Comparison of ENCODE assay signal across 1 cellular context in genomic region chr2:60516383-60516811, GRCh38.
TF ChIP-seq lines count a peak whose summit lies in the region.

No MANE protein-coding gene starts in this region.

TF ChIP-seq in K562, 482 proteins besides CTCF, POLR2A, EP300 and RAD21 (continued from another document):
- TF ChIP-seq YY1 (IDR thresholded peaks at IDR 0.05; ENCODE audit: borderline replicate concordance in 1 of 3, control insufficient read depth in 1 of 3, extremely low read depth in 1 of 3, insufficient read depth in 3 of 3, insufficient read length in 1 of 3, insufficient replicate concordance in 2 of 3, low read depth in 1 of 3, low read length in 2 of 3) (peak in 1 of 3 experiments; percentile 50), CREB1 (IDR thresholded peaks at IDR 0.05) (no peak), CREB1 (CRISPR knock-in tag; IDR thresholded peaks at IDR 0.05) (no peak), FOXA3 (CRISPR knock-in tag; conservative IDR thresholded peaks at IDR 0.05 in 1 of 2, IDR thresholded peaks at IDR 0.05 in 1 of 2) (no peak), ZNF133 (CRISPR knock-in tag; IDR thresholded peaks at IDR 0.05) (no peak), CSDE1 (IDR thresholded peaks at IDR 0.05) (no peak), JUND (IDR thresholded peaks at IDR 0.05; ENCODE audit: borderline replicate concordance, low read depth, low read length) (peak; percentile 64; the same call in 1 of the 2 replicates), JUND (tag; IDR thresholded peaks at IDR 0.05; ENCODE audit: borderline replicate concordance, low read depth, low read length) (peak; percentile 82), ZNF140 (CRISPR knock-in tag; IDR thresholded peaks at IDR 0.05) (no peak), HIVEP1 (CRISPR knock-in tag; IDR thresholded peaks at IDR 0.05) (no peak), ATF3 (IDR thresholded peaks at IDR 0.05) (peak; percentile 63), ATF3 (CRISPR knock-in tag; conservative IDR thresholded peaks at IDR 0.05) (no peak), TOE1 (IDR thresholded peaks at IDR 0.05; ENCODE audit: borderline replicate concordance) (no peak), TOE1 (CRISPR knock-in tag; IDR thresholded peaks at IDR 0.05; ENCODE audit: borderline replicate concordance, low read depth) (no peak), ZNF830 (CRISPR knock-in tag; IDR thresholded peaks at IDR 0.05) (no peak), CXXC5 (CRISPR knock-in tag; IDR thresholded peaks at IDR 0.05) (no peak), NR1H2 (CRISPR knock-in tag; IDR thresholded peaks at IDR 0.05) (no peak), KDM4B (IDR thresholded peaks at IDR 0.05; ENCODE audit: borderline replicate concordance in 2 of 2, low read depth in 1 of 2) (no peak)
- TF ChIP-seq, protein P1, sequence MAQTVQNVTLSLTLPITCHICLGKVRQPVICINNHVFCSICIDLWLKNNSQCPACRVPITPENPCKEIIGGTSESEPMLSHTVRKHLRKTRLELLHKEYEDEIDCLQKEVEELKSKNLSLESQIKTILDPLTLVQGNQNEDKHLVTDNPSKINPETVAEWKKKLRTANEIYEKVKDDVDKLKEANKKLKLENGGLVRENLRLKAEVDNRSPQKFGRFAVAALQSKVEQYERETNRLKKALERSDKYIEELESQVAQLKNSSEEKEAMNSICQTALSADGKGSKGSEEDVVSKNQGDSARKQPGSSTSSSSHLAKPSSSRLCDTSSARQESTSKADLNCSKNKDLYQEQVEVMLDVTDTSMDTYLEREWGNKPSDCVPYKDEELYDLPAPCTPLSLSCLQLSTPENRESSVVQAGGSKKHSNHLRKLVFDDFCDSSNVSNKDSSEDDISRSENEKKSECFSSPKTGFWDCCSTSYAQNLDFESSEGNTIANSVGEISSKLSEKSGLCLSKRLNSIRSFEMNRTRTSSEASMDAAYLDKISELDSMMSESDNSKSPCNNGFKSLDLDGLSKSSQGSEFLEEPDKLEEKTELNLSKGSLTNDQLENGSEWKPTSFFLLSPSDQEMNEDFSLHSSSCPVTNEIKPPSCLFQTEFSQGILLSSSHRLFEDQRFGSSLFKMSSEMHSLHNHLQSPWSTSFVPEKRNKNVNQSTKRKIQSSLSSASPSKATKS (CRISPR knock-in tag; IDR thresholded peaks at IDR 0.05): no peak
- TF ChIP-seq, protein P2, sequence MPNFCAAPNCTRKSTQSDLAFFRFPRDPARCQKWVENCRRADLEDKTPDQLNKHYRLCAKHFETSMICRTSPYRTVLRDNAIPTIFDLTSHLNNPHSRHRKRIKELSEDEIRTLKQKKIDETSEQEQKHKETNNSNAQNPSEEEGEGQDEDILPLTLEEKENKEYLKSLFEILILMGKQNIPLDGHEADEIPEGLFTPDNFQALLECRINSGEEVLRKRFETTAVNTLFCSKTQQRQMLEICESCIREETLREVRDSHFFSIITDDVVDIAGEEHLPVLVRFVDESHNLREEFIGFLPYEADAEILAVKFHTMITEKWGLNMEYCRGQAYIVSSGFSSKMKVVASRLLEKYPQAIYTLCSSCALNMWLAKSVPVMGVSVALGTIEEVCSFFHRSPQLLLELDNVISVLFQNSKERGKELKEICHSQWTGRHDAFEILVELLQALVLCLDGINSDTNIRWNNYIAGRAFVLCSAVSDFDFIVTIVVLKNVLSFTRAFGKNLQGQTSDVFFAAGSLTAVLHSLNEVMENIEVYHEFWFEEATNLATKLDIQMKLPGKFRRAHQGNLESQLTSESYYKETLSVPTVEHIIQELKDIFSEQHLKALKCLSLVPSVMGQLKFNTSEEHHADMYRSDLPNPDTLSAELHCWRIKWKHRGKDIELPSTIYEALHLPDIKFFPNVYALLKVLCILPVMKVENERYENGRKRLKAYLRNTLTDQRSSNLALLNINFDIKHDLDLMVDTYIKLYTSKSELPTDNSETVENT (CRISPR knock-in tag; IDR thresholded peaks at IDR 0.05): no peak
